1 cellular context compared by ENCODE assay signal in genomic region chr17:76840884-76841775, GRCh38.
TF ChIP-seq lines count a peak whose summit lies in the region.

No MANE protein-coding gene starts in this region.

TF ChIP-seq in K562, 482 proteins besides CTCF, POLR2A, EP300 and RAD21 (continued from another document and continues in another):
- TF ChIP-seq ZBTB40 (IDR thresholded peaks at IDR 0.05) = peak; percentile 31; the same call in 1 of the 2 replicates
- TF ChIP-seq ZBTB40 (CRISPR knock-in tag; IDR thresholded peaks at IDR 0.05) = no peak
- TF ChIP-seq ZBTB7A (IDR thresholded peaks at IDR 0.05; ENCODE audit: borderline replicate concordance, control insufficient read depth, low read depth, low read length) = peak; percentile 12; the same call in 1 of the 2 replicates
- TF ChIP-seq ELF2 (CRISPR knock-in tag; IDR thresholded peaks at IDR 0.05) = no peak
- no peak for TF ChIP-seq OTX1 (CRISPR knock-in tag; IDR thresholded peaks at IDR 0.05)
- no peak for TF ChIP-seq SRSF3 (IDR thresholded peaks at IDR 0.05; ENCODE audit: insufficient read depth, low read length)
- TF ChIP-seq HCFC1 (IDR thresholded peaks at IDR 0.05; ENCODE audit: low read depth, low read length) = no peak
- peak; percentile 82 for TF ChIP-seq ZNF512 (tag; IDR thresholded peaks at IDR 0.05)
- TF ChIP-seq MTA2 (IDR thresholded peaks at IDR 0.05; ENCODE audit: low read depth) = no peak
- no peak for TF ChIP-seq CBFB (CRISPR knock-in tag; IDR thresholded peaks at IDR 0.05)
- TF ChIP-seq MEF2A (IDR thresholded peaks at IDR 0.05; ENCODE audit: control insufficient read depth, low read depth, low read length) = no peak
- TF ChIP-seq XRCC4 (IDR thresholded peaks at IDR 0.05; ENCODE audit: extremely low read depth, insufficient read depth, insufficient read length) = no peak
- TF ChIP-seq SREBF2 (CRISPR knock-in tag; IDR thresholded peaks at IDR 0.05) = no peak
- peak; percentile 59; the same call in 1 of the 2 replicates for TF ChIP-seq ZBTB2 (IDR thresholded peaks at IDR 0.05)
- TF ChIP-seq ASH1L (IDR thresholded peaks at IDR 0.05; ENCODE audit: borderline replicate concordance, low read depth, partially characterized antibody) = no peak
- no peak for TF ChIP-seq KDM4B (IDR thresholded peaks at IDR 0.05; ENCODE audit: borderline replicate concordance in 2 of 2, low read depth in 1 of 2)
- no peak for TF ChIP-seq HSF4 (CRISPR knock-in tag; IDR thresholded peaks at IDR 0.05; ENCODE audit: borderline replicate concordance)
- TF ChIP-seq NCOA4 (IDR thresholded peaks at IDR 0.05; ENCODE audit: partially characterized antibody) = peak; percentile 6
- no peak for TF ChIP-seq TBL1XR1 (IDR thresholded peaks at IDR 0.05; ENCODE audit: low read length in 2 of 2)
- no peak for TF ChIP-seq FUS (optimal IDR thresholded peaks at IDR 0.05; ENCODE audit: low read depth, low read length)
- no peak for TF ChIP-seq GATAD2B (IDR thresholded peaks at IDR 0.05; ENCODE audit: borderline replicate concordance)
- TF ChIP-seq TEAD2 (tag; IDR thresholded peaks at IDR 0.05) = no peak
- TF ChIP-seq TCF7L2 (IDR thresholded peaks at IDR 0.05; ENCODE audit: low read depth, low read length) = no peak
- TF ChIP-seq ZNF280A (IDR thresholded peaks at IDR 0.05; ENCODE audit: low read depth, partially characterized antibody) = peak; percentile 21
- no peak for TF ChIP-seq ZNF561 (CRISPR knock-in tag; conservative IDR thresholded peaks at IDR 0.05)
- no peak for TF ChIP-seq RAD51 (IDR thresholded peaks at IDR 0.05; ENCODE audit: borderline replicate concordance, low read depth)
- no peak for TF ChIP-seq ZNF444 (CRISPR knock-in tag; IDR thresholded peaks at IDR 0.05)
- no peak for TF ChIP-seq RREB1 (CRISPR knock-in tag; IDR thresholded peaks at IDR 0.05)
- TF ChIP-seq SAFB (IDR thresholded peaks at IDR 0.05; ENCODE audit: borderline replicate concordance, low read depth, low read length) = no peak
- 0 out of 4 replicates have a peak, but pooled peaks of 1 of the 2 experiments have one; percentile 52 for TF ChIP-seq HDAC1 (IDR thresholded peaks at IDR 0.05)
- TF ChIP-seq SIN3A (IDR thresholded peaks at IDR 0.05; ENCODE audit: borderline replicate concordance in 2 of 2, control insufficient read depth in 1 of 2, low read depth in 2 of 2, low read length in 2 of 2) = no peak
- TF ChIP-seq ZKSCAN8 (CRISPR knock-in tag; IDR thresholded peaks at IDR 0.05) = no peak
- TF ChIP-seq SMARCC2 (IDR thresholded peaks at IDR 0.05; ENCODE audit: low read depth) = no peak
- TF ChIP-seq PURB (CRISPR knock-in tag; IDR thresholded peaks at IDR 0.05; ENCODE audit: low read depth) = no peak
- TF ChIP-seq ZNF224 (CRISPR knock-in tag; IDR thresholded peaks at IDR 0.05) = no peak
- TF ChIP-seq E2F4 (CRISPR knock-in tag; IDR thresholded peaks at IDR 0.05; ENCODE audit: low read depth) = no peak
- 0 out of 2 replicates have a peak, but pooled peaks have one; percentile 20 for TF ChIP-seq DPF2 (IDR thresholded peaks at IDR 0.05)
- TF ChIP-seq MLX (CRISPR knock-in tag; conservative IDR thresholded peaks at IDR 0.05) = no peak
